31 cellular contexts compared by ENCODE assay signal in the genomic region with DNA sequence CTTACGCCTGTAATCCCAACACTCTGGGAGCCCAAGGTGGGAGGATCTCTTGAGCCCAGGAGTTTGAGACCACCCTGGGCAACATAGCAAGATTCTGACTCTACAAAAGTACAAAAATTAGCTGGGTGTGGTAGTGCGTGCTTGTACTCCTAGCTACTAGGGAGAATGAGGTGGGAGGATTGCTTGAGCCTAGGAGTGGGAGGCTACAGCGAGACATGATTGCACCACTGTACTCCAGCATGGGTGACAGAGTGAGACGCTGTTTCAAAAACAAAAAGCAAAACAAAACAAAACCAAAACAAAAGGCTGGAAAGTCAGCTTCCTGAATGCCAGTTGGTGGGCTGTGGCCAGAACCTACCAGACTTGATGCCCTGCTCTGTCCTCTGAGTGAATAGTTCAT.
"Had no signal": no experiment of that assay in that cellular context is flagged by ENCODE, and none has a peak within 500 bp of the region (broad histone marks: within the 10 kb centered on the region; RNA-seq: fewer than 3 reads in every experiment).

No MANE protein-coding gene starts in this region.

- H3K36me3 ChIP-seq: brain microvascular endothelial cell, gastroesophageal sphincter, heart right ventricle had no signal

- H3K4me3 ChIP-seq: coronary artery, dorsolateral prefrontal cortex, gastroesophageal sphincter, heart right ventricle, hepatocyte had no signal

- H3K36me3 Mint-ChIP-seq: activated CD8-positive, alpha-beta memory T cell treated with anti-CD3 and anti-CD28 coated beads, Interleukin-2, amount 10 ng/mL, durations not matched to agents 7 days and 5 days; activated naive CD8-positive, alpha-beta T cell had no signal

- DNase-seq: activated B cell treated with CpG ODN at 0.5 μM for 24 hours; activated CD4-positive, alpha-beta T cell treated with anti-CD3 and anti-CD28 coated beads for 48 hours; activated CD4-positive, alpha-beta T cell treated with anti-CD3 and anti-CD28 coated beads, Interleukin-2, amount 50 U/mL, for 1 hour; activated CD4-positive, alpha-beta T cell treated with anti-CD3 and anti-CD28 coated beads, Interleukin-2, amount 50 U/mL, for 48 hours; activated CD8-positive, alpha-beta memory T cell treated with anti-CD3 and anti-CD28 coated beads, Interleukin-2, amount 10 ng/mL, durations not matched to agents 7 days and 5 days; activated CD8-positive, alpha-beta memory T cell treated with anti-CD3 and anti-CD28 coated beads, Interleukin-2, amount 50 U/mL, for 4 hours; activated CD8-positive, alpha-beta T cell treated with anti-CD3 and anti-CD28 coated beads, Interleukin-2, amount 10 ng/mL, durations not matched to agents 7 days and 5 days; activated effector memory CD4-positive, alpha-beta T cell treated with anti-CD3 and anti-CD28 coated beads, Interleukin-2, amount 50 U/mL, for 16 hours; activated naive CD4-positive, alpha-beta T cell treated with anti-CD3 and anti-CD28 coated beads for 36 hours; activated T-cell treated with anti-CD3 and anti-CD28 coated beads, Interleukin-2, amount 50 U/mL, for 1 hour; activated T-cell treated with anti-CD3 and anti-CD28 coated beads, Interleukin-2, amount 50 U/mL, for 48 hours; amniotic stem cell; anterior cingulate cortex; brain microvascular endothelial cell; central memory CD4-positive, alpha-beta T cell; dorsolateral prefrontal cortex; effector memory CD4-positive, alpha-beta T cell; endodermal cell; foreskin melanocyte; heart right ventricle; SW 1271; T-helper 1 cell; T-helper 17 cell had no signal

- H3K9me3 Mint-ChIP-seq: activated B cell treated with CpG ODN at 0.5 μM for 24 hours; activated naive CD4-positive, alpha-beta T cell treated with anti-CD3 and anti-CD28 coated beads for 36 hours; activated T-helper 1 cell treated with anti-CD3 and anti-CD28 coated beads, Interleukin-12 subunit alpha, Interleukin-12 subunit beta, Interleukin-2, Interleukin-4 antibody, amounts not matched to agents 30 ng/mL and 10 ng/mL and 1 ng/mL, durations not matched to agents 14 hours and 24 hours and 36 hours; activated T-helper 2 cell treated with anti-CD3 and anti-CD28 coated beads, Interferon-gamma antibody, Interleukin-2, Interleukin-4, amounts not matched to agents 10 μg/mL and 5 μg/mL and 100 μg/mL, durations not matched to agents 14 hours and 24 hours and 36 hours; dendritic cell treated with granulocyte-macrophage colony-stimulating factor and Interleukin-4, amounts not matched to agents 40 ng/mL and 50 ng/mL, for 4 days; endodermal cell had no signal

- H3K4me1 Mint-ChIP-seq: activated CD8-positive, alpha-beta memory T cell treated with anti-CD3 and anti-CD28 coated beads, Interleukin-2, amount 10 ng/mL, durations not matched to agents 7 days and 5 days; T-helper 17 cell had no signal

- H3K4me2 ChIP-seq: hepatocyte had no signal

- H3K4me3 Mint-ChIP-seq: activated B cell treated with CpG ODN at 0.5 μM for 24 hours; activated CD8-positive, alpha-beta memory T cell treated with anti-CD3 and anti-CD28 coated beads, Interleukin-2, amount 10 ng/mL, durations not matched to agents 7 days and 5 days; activated CD8-positive, alpha-beta T cell treated with anti-CD3 and anti-CD28 coated beads, Interleukin-2, amount 10 ng/mL, durations not matched to agents 7 days and 5 days; activated naive CD4-positive, alpha-beta T cell treated with anti-CD3 and anti-CD28 coated beads for 36 hours; activated naive CD8-positive, alpha-beta T cell; activated T-helper 1 cell treated with anti-CD3 and anti-CD28 coated beads, Interleukin-12 subunit alpha, Interleukin-12 subunit beta, Interleukin-2, Interleukin-4 antibody, amounts not matched to agents 30 ng/mL and 10 ng/mL and 1 ng/mL, durations not matched to agents 14 hours and 24 hours and 36 hours; dendritic cell treated with granulocyte-macrophage colony-stimulating factor and Interleukin-4, amounts not matched to agents 40 ng/mL and 50 ng/mL, for 4 days; endodermal cell; T-helper 17 cell had no signal

- H3K27ac ChIP-seq: brain microvascular endothelial cell, coronary artery, gastroesophageal sphincter, heart right ventricle, hepatocyte, VCaP had no signal

- H3K27me3 ChIP-seq: brain microvascular endothelial cell, dorsolateral prefrontal cortex, gastroesophageal sphincter, hepatocyte had no signal

- H2AFZ ChIP-seq: hepatocyte had no signal

- H3K27ac Mint-ChIP-seq: activated B cell treated with CpG ODN at 0.5 μM for 24 hours; activated CD8-positive, alpha-beta memory T cell treated with anti-CD3 and anti-CD28 coated beads, Interleukin-2, amount 10 ng/mL, durations not matched to agents 7 days and 5 days; activated CD8-positive, alpha-beta T cell treated with anti-CD3 and anti-CD28 coated beads, Interleukin-2, amount 10 ng/mL, durations not matched to agents 7 days and 5 days; activated naive CD4-positive, alpha-beta T cell treated with anti-CD3 and anti-CD28 coated beads for 36 hours; activated naive CD8-positive, alpha-beta T cell; activated T-helper 1 cell treated with anti-CD3 and anti-CD28 coated beads, Interleukin-12 subunit alpha, Interleukin-12 subunit beta, Interleukin-2, Interleukin-4 antibody, amounts not matched to agents 30 ng/mL and 10 ng/mL and 1 ng/mL, durations not matched to agents 14 hours and 24 hours and 36 hours; activated T-helper 2 cell treated with anti-CD3 and anti-CD28 coated beads, Interferon-gamma antibody, Interleukin-2, Interleukin-4, amounts not matched to agents 10 μg/mL and 5 μg/mL and 100 μg/mL, durations not matched to agents 14 hours and 24 hours and 36 hours; dendritic cell treated with granulocyte-macrophage colony-stimulating factor and Interleukin-4, amounts not matched to agents 40 ng/mL and 50 ng/mL, for 4 days; endodermal cell; T-helper 17 cell had no signal

- H3K79me2 ChIP-seq: hepatocyte had no signal

- H3K9me3 ChIP-seq: gastroesophageal sphincter, heart right ventricle had no signal
